Comparison of ENCODE assay signal across 8 cellular contexts in genomic region chr3:157129782-157130137, GRCh38. TPM values are rescaled to one million over a fixed set of nuclear protein-coding genes. Genes with fewer than 3 reads are reported as not detected.
DNase-seq lines count a peak whose midpoint lies in the region; ATAC-seq and TF ChIP-seq lines count a peak whose summit lies in the region.

No MANE protein-coding gene starts in this region.

- H3K4me3 ChIP-seq in muscle layer of duodenum (ENCODE audit: low read depth in 1 of 2, low read length in 2 of 2) = peak overlapping the region in 1 of 2 donors; percentile 14

- H3K27ac ChIP-seq in muscle layer of duodenum (ENCODE audit: low read length) = peak overlapping the region; percentile 81

- H3K9me3 Mint-ChIP-seq in chondrocyte (ENCODE audit: low read depth) = no peaks in the 10 kb centered on the region

- ATAC-seq in GM21526 (IDR thresholded peaks at IDR 0.05; ENCODE audit: low FRiP score, unreplicated experiment) (no peak), GM21360 (IDR thresholded peaks at IDR 0.05; ENCODE audit: unreplicated experiment) (no peak)

- peak overlapping the region; percentile 97 for H3K27ac Mint-ChIP-seq in chondrocyte (ENCODE audit: unreplicated experiment)

- no peaks in the 10 kb centered on the region for H3K36me3 ChIP-seq in muscle layer of duodenum (ENCODE audit: control insufficient read depth in 1 of 2, insufficient read depth in 2 of 2, low read length in 2 of 2)

- H3K27me3 Mint-ChIP-seq in chondrocyte (ENCODE audit: low read depth) = no peaks in the 10 kb centered on the region

- H3K4me3 Mint-ChIP-seq in chondrocyte (ENCODE audit: unreplicated experiment) = no peak overlapping the region

- peaks cover 10 to 16% of the 10 kb centered on the region in 2 donors for H3K4me1 ChIP-seq in muscle layer of duodenum (ENCODE audit: control insufficient read depth in 1 of 2, insufficient read depth in 2 of 2, low read length in 2 of 2)

- H3K36me3 Mint-ChIP-seq in chondrocyte (ENCODE audit: low read depth) = no peaks in the 10 kb centered on the region

- no peak for TF ChIP-seq CTCF in chondrocyte (IDR thresholded peaks at IDR 0.05)

- no peak for TF ChIP-seq POLR2A in erythroblast (IDR thresholded peaks at IDR 0.05; ENCODE audit: low read length)

- H3K4me1 Mint-ChIP-seq in chondrocyte (ENCODE audit: low read depth) = peaks cover 56% of the 10 kb centered on the region

- no peaks in the 10 kb centered on the region for H3K9me3 ChIP-seq in muscle layer of duodenum (ENCODE audit: control insufficient read depth in 1 of 2, low read length in 2 of 2)

- no peaks in the 10 kb centered on the region for H3K27me3 ChIP-seq in muscle layer of duodenum (ENCODE audit: low read depth, low read length)

- DNase-seq in DMS153 (lab: John Stamatoyannopoulos, UW) = peak; percentile 57
- DNase-seq in NCI-H345 (lab: John Stamatoyannopoulos, UW) = peak; percentile 46
- DNase-seq in chondrocyte (ENCODE audit: low spot score) = no peak
- no peak for DNase-seq in NOMO-1 treated with DMSO at 0.1 percent for 48 hours (lab: John Stamatoyannopoulos, UW; ENCODE audit: unreplicated experiment)
- DNase-seq in erythroblast (lab: John Stamatoyannopoulos, UW) = no peak

RNA-seq across cellular contexts. Expression of gene CCNL1, which starts 30.2 kb away (rescaled TPM):
- 63.9 to 73.1 TPM (median 70.0 TPM) in 3 replicates for total RNA-seq in chondrocyte

Comparison
In these comparisons a context has a peak if more than half of its experiments do, and no peak if none do; other contexts are left out.
1. DNase-seq: peak in DMS153 (single experiment) and NCI-H345 (single experiment); none in chondrocyte (single experiment), NOMO-1 treated with DMSO at 0.1 percent for 48 hours (single experiment) and erythroblast (0 of 2).